ENCODE assay signal across 19 cellular contexts in genomic region chr15:68501616-68502015, GRCh38.
DNase-seq lines count a peak whose midpoint lies in the region; ATAC-seq, FAIRE-seq and TF ChIP-seq lines count a peak whose summit lies in the region.
"Had no signal": no experiment of that assay in that cellular context is flagged by ENCODE, and none has a peak within 500 bp of the region (broad histone marks: within the 10 kb centered on the region; RNA-seq: fewer than 3 reads in every experiment).

No MANE protein-coding gene starts in this region.

- H3K27me3 ChIP-seq in K562 (ENCODE audit: control insufficient read depth in 2 of 2, insufficient read depth in 2 of 2, low read length in 2 of 2) (peaks cover 16 to 47% of the 10 kb centered on the region in 2 experiments; a peak in 4 of 5 replicates), mesenchymal stem cell (ENCODE audit: control insufficient read depth in 1 of 2, insufficient read depth in 1 of 2, low read length in 2 of 2) (peaks cover 0 to 21% of the 10 kb centered on the region in 2 experiments)

- TF ChIP-seq EP300 in K562 (IDR thresholded peaks at IDR 0.05; ENCODE audit: low read length): no peak

- no peaks in the 10 kb centered on the region for H3K79me1 ChIP-seq in mesenchymal stem cell (replicated peaks; ENCODE audit: low read length, poor library complexity, severe bottlenecking)

- no peak overlapping the region for H3K4me3 ChIP-seq in K562
- H3K4me3 ChIP-seq in mesenchymal stem cell (ENCODE audit: insufficient read depth in 1 of 2, low read depth in 1 of 2, low read length in 2 of 2): no peak overlapping the region

- no peaks in the 10 kb centered on the region for H3K9me1 ChIP-seq in K562 (ENCODE audit: control insufficient read depth, insufficient read depth, low read length)

- intact Hi-C loops in K562 (cut with micrococcal nuclease): no loop called here

- peaks cover 52% of the 10 kb centered on the region for H3K4me1 Mint-ChIP-seq in osteocyte (ENCODE audit: unreplicated experiment)

- no peaks in the 10 kb centered on the region for H3K36me3 Mint-ChIP-seq in osteocyte (ENCODE audit: unreplicated experiment)

- no peak overlapping the region for H4K91ac ChIP-seq in mesenchymal stem cell (ENCODE audit: low read length)

- H3K79me2 ChIP-seq in K562 (ENCODE audit: control insufficient read depth, insufficient read depth, low read length): no peaks in the 10 kb centered on the region

- H2BK5ac ChIP-seq in mesenchymal stem cell (ENCODE audit: low read depth, low read length, poor library complexity, severe bottlenecking): no peak overlapping the region

- no peak overlapping the region for H3K9ac ChIP-seq in K562 (ENCODE audit: insufficient read depth in 1 of 2, low read depth in 2 of 2, low read length in 2 of 2)
- H3K9ac ChIP-seq in mesenchymal stem cell (ENCODE audit: low read length): no peak overlapping the region

- H2AFZ ChIP-seq in K562 (ENCODE audit: low read depth, low read length) (no peak overlapping the region), mesenchymal stem cell (ENCODE audit: low read depth, low read length) (no peak overlapping the region)

- H3K4me1 ChIP-seq in K562 (replicated peaks in 1 of 2; ENCODE audit: control insufficient read depth in 2 of 2, insufficient read depth in 2 of 2, low read length in 2 of 2) (no peaks in the 10 kb centered on the region; a peak in 1 of 5 replicates), mesenchymal stem cell (ENCODE audit: control insufficient read depth, insufficient read depth, low read depth, low read length) (peaks cover 17% of the 10 kb centered on the region)
- H3K4me1 ChIP-seq: Caco-2 had no signal

- no peak for TF ChIP-seq RAD21 in K562 (CRISPR knock-in tag; conservative IDR thresholded peaks at IDR 0.05 in 1 of 2, IDR thresholded peaks at IDR 0.05 in 1 of 2)

- no peak overlapping the region for H3K18ac ChIP-seq in mesenchymal stem cell (ENCODE audit: low read depth in 1 of 2, low read length in 2 of 2)

- H3K36me3 ChIP-seq in K562 (ENCODE audit: control insufficient read depth, insufficient read depth, low read length) (no peaks in the 10 kb centered on the region), mesenchymal stem cell (ENCODE audit: control insufficient read depth in 1 of 2, insufficient read depth in 2 of 2, low read depth in 1 of 2, low read length in 2 of 2) (no peaks in the 10 kb centered on the region)

- H4K20me1 ChIP-seq in K562 (replicated peaks; ENCODE audit: control insufficient read depth, insufficient read depth, low read length): no peaks in the 10 kb centered on the region

- H2BK15ac ChIP-seq in mesenchymal stem cell (ENCODE audit: low read depth, poor library complexity, severe bottlenecking): peak overlapping the region; percentile 23

- no peak for FAIRE-seq in K562 (lab: Jason Lieb, UNC)
- FAIRE-seq: A204.1, D721Med, H1 had no signal

- no peak for TF ChIP-seq POLR2A in K562 (conservative IDR thresholded peaks at IDR 0.05)

- no peak overlapping the region for H2BK12ac ChIP-seq in mesenchymal stem cell (ENCODE audit: low read length in 2 of 2)

- POLR2A ChIA-PET in K562 (lab: Yijun Ruan, JAX): interaction anchor here (0.8 kb wide), 1 partner anchor 90 kb away, joined by 3 read pairs; no protein-coding TSS in a partner anchor

- H3K27me3 Mint-ChIP-seq in osteocyte (ENCODE audit: unreplicated experiment): no peaks in the 10 kb centered on the region
- H3K27me3 Mint-ChIP-seq: CD4-positive, alpha-beta T cell had no signal

- peak overlapping the region; percentile 10 for H3K27ac Mint-ChIP-seq in osteocyte (ENCODE audit: unreplicated experiment)
- H3K27ac Mint-ChIP-seq: CD4-positive, alpha-beta T cell had no signal

- TF ChIP-seq CTCF in K562 (IDR thresholded peaks at IDR 0.05 in 2 of 3, conservative IDR thresholded peaks at IDR 0.05 in 1 of 3; ENCODE audit: insufficient read depth in 2 of 3, low read depth in 1 of 3, low read length in 3 of 3): no peak
- no peak for TF ChIP-seq CTCF in osteocyte (IDR thresholded peaks at IDR 0.05)

- H2BK120ac ChIP-seq in mesenchymal stem cell (ENCODE audit: low read depth, low read length): no peak overlapping the region

- H3K9me3 Mint-ChIP-seq in osteocyte (ENCODE audit: unreplicated experiment): no peaks in the 10 kb centered on the region
- H3K9me3 Mint-ChIP-seq: CD4-positive, alpha-beta T cell; H9 had no signal

- no peak overlapping the region for H3K27ac ChIP-seq in K562 (ENCODE audit: extremely low read depth, low read depth, low read length)
- no peak overlapping the region for H3K27ac ChIP-seq in mesenchymal stem cell (ENCODE audit: low read length, poor library complexity, severe bottlenecking)
- H3K27ac ChIP-seq: C4-2B had no signal

- peak overlapping the region; percentile 77 for H2AK5ac ChIP-seq in mesenchymal stem cell (ENCODE audit: low read length, severe bottlenecking)

- H3K9me3 ChIP-seq in K562 (replicated peaks; ENCODE audit: control insufficient read depth, insufficient read depth, low read depth, low read length): no peaks in the 10 kb centered on the region
- H3K9me3 ChIP-seq in mesenchymal stem cell (ENCODE audit: control insufficient read depth, low read length): no peaks in the 10 kb centered on the region
- H3K9me3 ChIP-seq: Caco-2 had no signal

- CTCF ChIA-PET in K562 (lab: Yijun Ruan, JAX; ENCODE audit: low intra/inter-chr PET ratio): no interaction called here

- DNase-seq in K562 (ENCODE audit: extremely low read depth in 1 of 4, low spot score in 3 of 4) (no peak), mesenchymal stem cell (no peak), osteocyte (ENCODE audit: extremely low spot score, unreplicated experiment) (peak; percentile 21), G401 (ENCODE audit: low spot score) (no peak), HK-2 (ENCODE audit: unreplicated experiment) (no peak)
- DNase-seq: AML-193; Caco-2; CD4-positive, alpha-beta T cell; DMS153; DMS79; GF-D8; H9; IMR-90; KBM-7 had no signal

- no peak overlapping the region for H3K14ac ChIP-seq in mesenchymal stem cell (ENCODE audit: low read length in 2 of 2)

- no TSS peak for BruUV-seq in K562 (replicated peaks; lab: Mats Ljungman, UMichigan)

- no peak overlapping the region for H3K4ac ChIP-seq in mesenchymal stem cell (ENCODE audit: low read depth in 1 of 2, low read length in 2 of 2)

- in situ Hi-C loops in K562 (cut with MboI) (no loop called here), G401 (cut with HindIII; ENCODE audit: low sequenced_read_pairs) (no loop called here)

- no peak overlapping the region for H3K23ac ChIP-seq in mesenchymal stem cell (ENCODE audit: low read length in 2 of 2)

- ATAC-seq in K562 (no peak), HG03108 (IDR thresholded peaks at IDR 0.05; ENCODE audit: unreplicated experiment) (no peak)

- H3K4me3 Mint-ChIP-seq in osteocyte (ENCODE audit: unreplicated experiment): no peak overlapping the region
- H3K4me3 Mint-ChIP-seq: CD4-positive, alpha-beta T cell; H9 had no signal

- 0% methylated on average over 2 of the region's 2 CpGs for WGBS in K562 (ENCODE audit: insufficient coverage, low coverage, missing lambda C conversion rate)
- 98% methylated on average over 2 of the region's 2 CpGs for WGBS in mesenchymal stem cell

- H4K8ac ChIP-seq in mesenchymal stem cell (ENCODE audit: low read length): no peak overlapping the region

- H3K4me2 ChIP-seq in K562 (ENCODE audit: insufficient read depth, low read length) (no peak overlapping the region), mesenchymal stem cell (ENCODE audit: low read length, poor library complexity, severe bottlenecking) (no peak overlapping the region)

TF ChIP-seq in K562, 482 proteins besides CTCF, POLR2A, EP300 and RAD21:
- TF ChIP-seq ZNF436 (CRISPR knock-in tag; IDR thresholded peaks at IDR 0.05): no peak
- peak; percentile 68 for TF ChIP-seq ZFP36 (IDR thresholded peaks at IDR 0.05; ENCODE audit: low read depth, low read length, partially characterized antibody)
